Comparison of ENCODE assay signal across 34 cellular contexts in the genomic region with DNA sequence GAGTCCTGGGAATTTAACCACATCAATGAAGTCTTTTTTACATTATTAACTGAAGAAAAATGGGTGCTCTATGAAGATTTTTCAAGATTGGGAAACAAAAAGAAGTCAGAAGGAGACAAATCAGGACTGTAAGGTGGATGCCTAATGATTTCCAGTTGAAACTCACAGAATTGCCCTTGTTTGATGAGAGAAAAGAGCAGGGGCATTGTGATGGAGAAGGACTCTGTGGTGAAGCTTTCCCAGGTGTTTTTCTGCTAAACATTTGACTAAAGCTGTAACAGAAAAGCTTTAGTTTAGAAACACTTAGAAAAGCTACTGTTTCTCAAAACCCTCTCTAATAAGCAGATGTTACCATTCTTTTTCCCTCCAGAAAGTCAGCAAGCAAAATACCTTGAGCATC.
"Had no signal": no experiment of that assay in that cellular context is flagged by ENCODE, and none has a peak within 500 bp of the region (broad histone marks: within the 10 kb centered on the region; RNA-seq: fewer than 3 reads in every experiment).

No MANE protein-coding gene starts in this region.

- H3K4me3 ChIP-seq: body of pancreas, esophagus muscularis mucosa, gastrocnemius medialis, heart left ventricle had no signal

- FAIRE-seq: colon had no signal

- H3K9me3 Mint-ChIP-seq: activated CD4-positive, alpha-beta memory T cell treated with anti-CD3 and anti-CD28 coated beads for 36 hours; activated CD4-positive, alpha-beta T cell treated with anti-CD3 and anti-CD28 coated beads, Interleukin-2, amount 10 ng/mL, durations not matched to agents 24 days and 14 days; activated T-cell treated with anti-CD3 and anti-CD28 coated beads, Interleukin-2, amount 50 U/mL, for 24 hours; activated T-cell treated with anti-CD3 and anti-CD28 coated beads, Interleukin-2, amount 50 U/mL, for 72 hours; activated T-helper 17 cell treated with anti-CD3 and anti-CD28 coated beads, Interleukin-2, amount 50 U/mL, for 72 hours; effector memory CD8-positive, alpha-beta T cell had no signal

- H3K27ac Mint-ChIP-seq: activated CD4-positive, alpha-beta memory T cell treated with anti-CD3 and anti-CD28 coated beads for 36 hours; activated CD4-positive, alpha-beta T cell treated with anti-CD3 and anti-CD28 coated beads for 36 hours; activated CD4-positive, alpha-beta T cell treated with anti-CD3 and anti-CD28 coated beads, Interleukin-2, amount 10 ng/mL, durations not matched to agents 24 days and 14 days; activated CD8-positive, alpha-beta memory T cell treated with anti-CD3 and anti-CD28 coated beads, Interleukin-2, amount 10 ng/mL, durations not matched to agents 7 days and 5 days; activated CD8-positive, alpha-beta T cell treated with anti-CD3 and anti-CD28 coated beads, Interleukin-2, amount 10 ng/mL, durations not matched to agents 7 days and 5 days; activated naive CD8-positive, alpha-beta T cell; activated T-cell treated with anti-CD3 and anti-CD28 coated beads, Interleukin-2, amount 50 U/mL, for 24 hours; activated T-cell treated with anti-CD3 and anti-CD28 coated beads, Interleukin-2, amount 50 U/mL, for 72 hours; activated T-helper 17 cell treated with anti-CD3 and anti-CD28 coated beads, Interleukin-2, amount 50 U/mL, for 72 hours; effector memory CD8-positive, alpha-beta T cell had no signal

- DNase-seq: activated CD4-positive, alpha-beta memory T cell treated with anti-CD3 and anti-CD28 coated beads for 36 hours; activated CD4-positive, alpha-beta T cell treated with anti-CD3 and anti-CD28 coated beads for 36 hours; activated CD4-positive, alpha-beta T cell treated with anti-CD3 and anti-CD28 coated beads, Interleukin-2, amount 10 ng/mL, durations not matched to agents 24 days and 14 days; activated CD4-positive, CD25-positive, alpha-beta regulatory T cell; activated CD4-positive, CD25-positive, alpha-beta regulatory T cell treated with anti-CD3 and anti-CD28 coated beads, Interleukin-2, amount 50 U/mL, for 72 hours; activated CD8-positive, alpha-beta memory T cell treated with anti-CD3 and anti-CD28 coated beads, Interleukin-2, amount 10 ng/mL, durations not matched to agents 7 days and 5 days; activated CD8-positive, alpha-beta memory T cell treated with anti-CD3 and anti-CD28 coated beads, Interleukin-2, amount 50 U/mL, for 4 hours; activated CD8-positive, alpha-beta T cell treated with anti-CD3 and anti-CD28 coated beads, Interleukin-2, amount 10 ng/mL, durations not matched to agents 7 days and 5 days; activated effector memory CD4-positive, alpha-beta T cell treated with Interleukin-2 at 50 U/mL for 16 hours; activated gamma-delta T cell treated with Interleukin-2 at 50 U/mL for 16 hours; activated naive CD4-positive, alpha-beta T cell treated with anti-CD3 and anti-CD28 coated beads, Interleukin-2, amount 50 U/mL, for 16 hours; activated naive CD4-positive, alpha-beta T cell treated with Interleukin-2 at 50 U/mL for 16 hours; activated T-cell treated with anti-CD3 and anti-CD28 coated beads for 4 hours; activated T-cell treated with anti-CD3 and anti-CD28 coated beads, Interleukin-2, amount 50 U/mL, for 24 hours; activated T-cell treated with anti-CD3 and anti-CD28 coated beads, Interleukin-2, amount 50 U/mL, for 72 hours; amygdala; aorta; body of pancreas; caudate nucleus; cortex of kidney; dermis blood vessel endothelial cell; effector CD4-positive, alpha-beta T cell; effector memory CD8-positive, alpha-beta T cell; erythroblast; foreskin keratinocyte; gastrocnemius medialis; glutamatergic neuron; heart left ventricle; T1000; WERI-Rb-1 had no signal

- H3K4me3 Mint-ChIP-seq: activated CD4-positive, alpha-beta memory T cell treated with anti-CD3 and anti-CD28 coated beads for 36 hours; activated CD4-positive, alpha-beta T cell treated with anti-CD3 and anti-CD28 coated beads for 36 hours; activated CD4-positive, alpha-beta T cell treated with anti-CD3 and anti-CD28 coated beads, Interleukin-2, amount 10 ng/mL, durations not matched to agents 24 days and 14 days; activated CD8-positive, alpha-beta memory T cell treated with anti-CD3 and anti-CD28 coated beads, Interleukin-2, amount 10 ng/mL, durations not matched to agents 7 days and 5 days; activated CD8-positive, alpha-beta T cell treated with anti-CD3 and anti-CD28 coated beads, Interleukin-2, amount 10 ng/mL, durations not matched to agents 7 days and 5 days; activated naive CD8-positive, alpha-beta T cell; activated T-cell treated with anti-CD3 and anti-CD28 coated beads, Interleukin-2, amount 50 U/mL, for 24 hours; activated T-cell treated with anti-CD3 and anti-CD28 coated beads, Interleukin-2, amount 50 U/mL, for 72 hours; activated T-helper 17 cell treated with anti-CD3 and anti-CD28 coated beads, Interleukin-2, amount 50 U/mL, for 72 hours; effector memory CD8-positive, alpha-beta T cell had no signal

- H3K36me3 ChIP-seq: WERI-Rb-1 had no signal

- H3K36me3 Mint-ChIP-seq: activated naive CD8-positive, alpha-beta T cell had no signal

- H3K27me3 Mint-ChIP-seq: activated CD4-positive, alpha-beta memory T cell treated with anti-CD3 and anti-CD28 coated beads for 36 hours; activated CD4-positive, alpha-beta T cell treated with anti-CD3 and anti-CD28 coated beads for 36 hours; activated CD4-positive, alpha-beta T cell treated with anti-CD3 and anti-CD28 coated beads, Interleukin-2, amount 10 ng/mL, durations not matched to agents 24 days and 14 days; activated CD8-positive, alpha-beta memory T cell treated with anti-CD3 and anti-CD28 coated beads, Interleukin-2, amount 10 ng/mL, durations not matched to agents 7 days and 5 days; activated naive CD8-positive, alpha-beta T cell; activated T-cell treated with anti-CD3 and anti-CD28 coated beads, Interleukin-2, amount 50 U/mL, for 24 hours; activated T-helper 17 cell treated with anti-CD3 and anti-CD28 coated beads, Interleukin-2, amount 50 U/mL, for 72 hours; effector memory CD8-positive, alpha-beta T cell had no signal

- H3K27me3 ChIP-seq: body of pancreas, esophagus muscularis mucosa, foreskin keratinocyte, gastrocnemius medialis, heart left ventricle had no signal

- H3K9me3 ChIP-seq: body of pancreas, esophagus muscularis mucosa, gastrocnemius medialis, heart left ventricle had no signal

- ATAC-seq: activated CD4-positive, alpha-beta T cell treated with anti-CD3 and anti-CD28 coated beads for 36 hours; activated CD8-positive, alpha-beta memory T cell treated with anti-CD3 and anti-CD28 coated beads, Interleukin-2, amount 10 ng/mL, durations not matched to agents 7 days and 5 days; activated CD8-positive, alpha-beta T cell treated with anti-CD3 and anti-CD28 coated beads, Interleukin-2, amount 10 ng/mL, durations not matched to agents 7 days and 5 days; activated T-cell treated with anti-CD3 and anti-CD28 coated beads, Interleukin-2, amount 50 U/mL, for 72 hours; activated T-helper 17 cell treated with anti-CD3 and anti-CD28 coated beads, Interleukin-2, amount 50 U/mL, for 72 hours; body of pancreas; effector memory CD8-positive, alpha-beta T cell; foreskin keratinocyte; gastrocnemius medialis; heart left ventricle had no signal

- H3K27ac ChIP-seq: body of pancreas, esophagus muscularis mucosa, foreskin keratinocyte, gastrocnemius medialis, heart left ventricle, WERI-Rb-1 had no signal
